In the genomic region with DNA sequence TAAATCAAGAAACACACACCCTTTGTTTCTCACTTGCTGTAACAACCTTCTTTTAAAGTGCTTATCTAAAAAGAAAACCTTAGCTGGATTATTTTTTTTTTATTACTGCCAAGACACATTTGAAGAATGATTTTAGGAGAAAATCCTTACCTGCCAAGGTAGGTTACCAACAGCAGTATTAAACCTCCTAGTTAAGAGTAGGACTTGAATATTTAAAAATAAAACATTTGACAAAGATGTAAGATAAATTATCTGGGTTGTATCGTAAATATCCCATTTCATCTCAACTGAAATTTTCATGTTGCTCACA, we compare ENCODE assay signal across 21 cellular contexts.
A peak's percentile ranks its signal among the peaks of the same experiment; 100 is the strongest.
DNase-seq lines count a peak whose midpoint lies in the region; ATAC-seq and TF ChIP-seq lines count a peak whose summit lies in the region.
"Had no signal": no experiment of that assay in that cellular context is flagged by ENCODE, and none has a peak within 500 bp of the region (broad histone marks: within the 10 kb centered on the region; RNA-seq: fewer than 3 reads in every experiment).

No MANE protein-coding gene starts in this region.

- TF ChIP-seq CTCF in HFFc6 (IDR thresholded peaks at IDR 0.05) (peak; percentile 59), glutamatergic neuron (IDR thresholded peaks at IDR 0.05; ENCODE audit: partially characterized antibody, unreplicated experiment) (peak; percentile 54), type B pancreatic cell (conservative IDR thresholded peaks at IDR 0.05) (peak; percentile 51), tibial artery (IDR thresholded peaks at IDR 0.05) (no peak)

- H3K27me3 Mint-ChIP-seq in HFFc6 (ENCODE audit: insufficient read depth) (peaks cover 7% of the 10 kb centered on the region), glutamatergic neuron (ENCODE audit: unreplicated experiment) (peaks cover 3% of the 10 kb centered on the region), type B pancreatic cell (no peaks in the 10 kb centered on the region)

- H3K9me3 ChIP-seq in SJCRH30 (replicated peaks) = no peaks in the 10 kb centered on the region
- H3K9me3 ChIP-seq in tibial artery = no peaks in the 10 kb centered on the region
- H3K9me3 ChIP-seq: spleen, suprapubic skin had no signal

- H3K27ac Mint-ChIP-seq in HFFc6 (no peak overlapping the region), glutamatergic neuron (ENCODE audit: unreplicated experiment) (no peak overlapping the region), type B pancreatic cell (no peak overlapping the region)
- H3K27ac Mint-ChIP-seq: CD8-positive, alpha-beta memory T cell; stimulated activated effector memory CD8-positive, alpha-beta T cell treated with anti-CD3 and anti-CD28 coated beads, Interleukin-12 subunit alpha, Interleukin-12 subunit beta, amount 100 ng/mL, for 72 hours had no signal

- DNase-seq in HFFc6 = no peak
- no peak for DNase-seq in SJCRH30
- no peak for DNase-seq in glutamatergic neuron
- no peak for DNase-seq in type B pancreatic cell (ENCODE audit: extremely low spot score, unreplicated experiment)
- DNase-seq in tibial artery = no peak
- DNase-seq: activated CD8-positive, alpha-beta memory T cell treated with anti-CD3 and anti-CD28 coated beads for 24 hours; activated gamma-delta T cell; activated T-cell treated with anti-CD3 and anti-CD28 coated beads, Interleukin-2, amount 50 U/mL, for 1 hour; GOT3; NCI-H1436; NCI-H510A; spleen; stimulated activated CD4-positive, alpha-beta T cell treated with anti-CD3 and anti-CD28 coated beads, Interleukin-2, amount 100 ng/mL, for 48 hours had no signal

- H3K4me3 Mint-ChIP-seq in HFFc6 (no peak overlapping the region), glutamatergic neuron (ENCODE audit: unreplicated experiment) (no peak overlapping the region), type B pancreatic cell (peak overlapping the region; percentile 70)
- H3K4me3 Mint-ChIP-seq: CD8-positive, alpha-beta memory T cell; stimulated activated effector memory CD8-positive, alpha-beta T cell treated with anti-CD3 and anti-CD28 coated beads, Interleukin-12 subunit alpha, Interleukin-12 subunit beta, amount 100 ng/mL, for 72 hours had no signal

- intact Hi-C loops in tibial artery (cut with DNase I; ENCODE audit: low total_unique reads) = no loop called here

- H3K4me1 ChIP-seq in SJCRH30 (peaks cover 33% of the 10 kb centered on the region), tibial artery (peaks cover 0 to 73% (median 14%) of the 10 kb centered on the region in 4 donors)
- H3K4me1 ChIP-seq: foreskin keratinocyte had no signal

- H3K9me3 Mint-ChIP-seq in HFFc6 (no peaks in the 10 kb centered on the region), glutamatergic neuron (ENCODE audit: unreplicated experiment) (peaks cover 10% of the 10 kb centered on the region), type B pancreatic cell (no peaks in the 10 kb centered on the region)
- H3K9me3 Mint-ChIP-seq: stimulated activated effector memory CD8-positive, alpha-beta T cell treated with anti-CD3 and anti-CD28 coated beads, Interleukin-12 subunit alpha, Interleukin-12 subunit beta, amount 100 ng/mL, for 72 hours had no signal

- H3K36me3 Mint-ChIP-seq in HFFc6 (ENCODE audit: low read depth) (no peaks in the 10 kb centered on the region), glutamatergic neuron (ENCODE audit: unreplicated experiment) (peaks cover 5% of the 10 kb centered on the region), type B pancreatic cell (no peaks in the 10 kb centered on the region)
- H3K36me3 Mint-ChIP-seq: CD8-positive, alpha-beta memory T cell; stimulated activated effector memory CD8-positive, alpha-beta T cell treated with anti-CD3 and anti-CD28 coated beads, Interleukin-12 subunit alpha, Interleukin-12 subunit beta, amount 100 ng/mL, for 72 hours had no signal

- ATAC-seq in HG03342 (IDR thresholded peaks at IDR 0.05; ENCODE audit: unreplicated experiment) (no peak), HG03571 (IDR thresholded peaks at IDR 0.05; ENCODE audit: unreplicated experiment) (no peak)
- ATAC-seq: stimulated activated effector memory CD8-positive, alpha-beta T cell treated with anti-CD3 and anti-CD28 coated beads, Interleukin-12 subunit alpha, Interleukin-12 subunit beta, amount 100 ng/mL, for 72 hours had no signal

- no peaks in the 10 kb centered on the region for H3K27me3 ChIP-seq in SJCRH30
- no peaks in the 10 kb centered on the region for H3K27me3 ChIP-seq in tibial artery
- H3K27me3 ChIP-seq: hepatocyte, suprapubic skin had no signal

- no peaks in the 10 kb centered on the region for H3K36me3 ChIP-seq in SJCRH30
- no peaks in the 10 kb centered on the region for H3K36me3 ChIP-seq in tibial artery
- H3K36me3 ChIP-seq: spleen, suprapubic skin had no signal

- H3K4me3 ChIP-seq in SJCRH30 = peak overlapping the region; percentile 53
- H3K4me3 ChIP-seq in tibial artery = no peak overlapping the region
- H3K4me3 ChIP-seq: hepatocyte, spleen, suprapubic skin had no signal

- peaks cover 27% of the 10 kb centered on the region for H3K4me1 Mint-ChIP-seq in HFFc6 (ENCODE audit: low read depth)
- peaks cover 45% of the 10 kb centered on the region for H3K4me1 Mint-ChIP-seq in glutamatergic neuron (ENCODE audit: low read depth, unreplicated experiment)
- peaks cover 52% of the 10 kb centered on the region for H3K4me1 Mint-ChIP-seq in type B pancreatic cell (ENCODE audit: unreplicated experiment)
- H3K4me1 Mint-ChIP-seq: CD8-positive, alpha-beta memory T cell; stimulated activated effector memory CD8-positive, alpha-beta T cell treated with anti-CD3 and anti-CD28 coated beads, Interleukin-12 subunit alpha, Interleukin-12 subunit beta, amount 100 ng/mL, for 72 hours had no signal

- H3K27ac ChIP-seq in SJCRH30 (peak overlapping the region; percentile 49), tibial artery (no peak overlapping the region)
- H3K27ac ChIP-seq: epithelial cell of prostate, foreskin keratinocyte, spleen, suprapubic skin had no signal

Comparison
In these comparisons a context has a peak if more than half of its experiments do, and no peak if none do; other contexts are left out.
1. CTCF ChIP-seq: peak in HFFc6 (single experiment), glutamatergic neuron (single experiment) and type B pancreatic cell (single experiment); none in tibial artery (0 of 2).